ENCODE assay signal across 7 cellular contexts in genomic region chr13:24730873-24731567, GRCh38.
DNase-seq lines count a peak whose midpoint lies in the region; ATAC-seq, FAIRE-seq and TF ChIP-seq lines count a peak whose summit lies in the region.
"Not testable (repeated sequence)": the region's sequence is repeated elsewhere in the genome, so short reads cannot be mapped to it uniquely, and the experiment has no call there.

No MANE protein-coding gene starts in this region.

- H3K4me3 ChIP-seq in OCI-LY3 (ENCODE audit: low read length): peak overlapping the region; percentile 22; the same call in 1 of the 2 replicates

- H3K36me3 ChIP-seq in OCI-LY3 (replicated peaks; ENCODE audit: low read depth, low read length): not testable (repeated sequence)

- ATAC-seq in GM18519 (IDR thresholded peaks at IDR 0.05; ENCODE audit: low FRiP score, unreplicated experiment) (peak; percentile 72), GM21447 (IDR thresholded peaks at IDR 0.05; ENCODE audit: unreplicated experiment) (peak; percentile 79), HG02642 (IDR thresholded peaks at IDR 0.05; ENCODE audit: poor library complexity, unreplicated experiment) (peak; percentile 65), HG03045 (IDR thresholded peaks at IDR 0.05; ENCODE audit: unreplicated experiment) (peak; percentile 74), HG03439 (IDR thresholded peaks at IDR 0.05; ENCODE audit: unreplicated experiment) (peak; percentile 71)

- peaks cover 23% of the 10 kb centered on the region for H3K4me1 ChIP-seq in OCI-LY3 (ENCODE audit: low read length)

- FAIRE-seq in GM19239 (lab: Jason Lieb, UNC): peak; percentile 73

- H4K20me1 ChIP-seq in OCI-LY3 (ENCODE audit: insufficient read depth, low read length): not testable (repeated sequence)

- not testable (repeated sequence) for H3K9me3 ChIP-seq in OCI-LY3 (ENCODE audit: insufficient read depth, low read length)

- not testable (repeated sequence) for H3K79me2 ChIP-seq in OCI-LY3 (ENCODE audit: low read length)

- not testable (repeated sequence) for H3K27ac ChIP-seq in OCI-LY3 (ENCODE audit: low read length)

- not testable (repeated sequence) for H2AFZ ChIP-seq in OCI-LY3 (ENCODE audit: low read depth, low read length)

- H3K4me2 ChIP-seq in OCI-LY3 (ENCODE audit: low read length): peak overlapping the region; percentile 40

- H3K27me3 ChIP-seq in OCI-LY3 (ENCODE audit: low read depth, low read length): not testable (repeated sequence)

- DNase-seq in GM19239 (ENCODE audit: insufficient read length, low spot score): not testable (repeated sequence)

- not testable (repeated sequence) for TF ChIP-seq CTCF in OCI-LY3 (IDR thresholded peaks at IDR 0.05; ENCODE audit: low read depth, low read length)

- H3K9ac ChIP-seq in OCI-LY3 (ENCODE audit: low read length): not testable (repeated sequence)
